ENCODE assay signal across 28 cellular contexts in genomic region chr12:112514926-112515642, GRCh38.
DNase-seq lines count a peak whose midpoint lies in the region; ATAC-seq lines count a peak whose summit lies in the region.
"Had no signal": no experiment of that assay in that cellular context is flagged by ENCODE, and none has a peak within 500 bp of the region (broad histone marks: within the 10 kb centered on the region; RNA-seq: fewer than 3 reads in every experiment).

No MANE protein-coding gene starts in this region.

- DNase-seq in activated CD4-positive, alpha-beta T cell treated with anti-CD3 and anti-CD28 coated beads for 36 hours, result peak; percentile 13
- DNase-seq in activated CD4-positive, alpha-beta T cell treated with anti-CD3 and anti-CD28 coated beads for 48 hours, result no peak
- DNase-seq in GM23248 (peak; percentile 67), dedifferentiated amniotic fluid mesenchymal stem cell (ENCODE audit: extremely low spot score) (peak; percentile 83), NCI-H446 (lab: John Stamatoyannopoulos, UW) (no peak), 8988T (no peak)
- DNase-seq: activated B cell treated with CpG ODN at 0.5 μM for 24 hours; activated T-cell treated with anti-CD3 and anti-CD28 coated beads, Interleukin-2, amount 50 U/mL, for 4 hours; body of pancreas; EL; endodermal cell; esophagus squamous epithelium; head of caudate nucleus; left cardiac atrium; NCI-H146; NCI-H526; stimulated activated CD4-positive, alpha-beta T cell treated with anti-CD3 and anti-CD28 coated beads, Interleukin-2, amount 100 ng/mL, for 24 hours; stimulated activated naive CD4-positive, alpha-beta T cell treated with Interleukin-2 at 50 U/mL for 16 hours; T1000 had no signal

- H2AFZ ChIP-seq in GM23248, result no peak overlapping the region

- intact Hi-C loops in activated CD4-positive, alpha-beta T cell treated with anti-CD3 and anti-CD28 coated beads for 36 hours (cut with DNase I, micrococcal nuclease), result no loop called here

- H3K9me2 ChIP-seq in GM23248 (ENCODE audit: insufficient read depth), result no peaks in the 10 kb centered on the region

- in situ Hi-C loops in GM23248 (cut with MboI), result no loop called here

- H3K36me3 ChIP-seq in GM23248 (ENCODE audit: low read depth), result no peaks in the 10 kb centered on the region; the same call in 1 of the 2 replicates

- no peak overlapping the region for H3K27ac Mint-ChIP-seq in activated CD4-positive, alpha-beta T cell treated with anti-CD3 and anti-CD28 coated beads for 36 hours
- peak overlapping the region; percentile 55 for H3K27ac Mint-ChIP-seq in stimulated activated memory B cell treated with anti-CD40 and anti-IgM and Interleukin-4, amounts not matched to agents 10 μg/mL and 1 μg/mL and 100 μg/mL, for 72 hours
- H3K27ac Mint-ChIP-seq: activated B cell treated with CpG ODN at 0.5 μM for 24 hours; activated naive CD4-positive, alpha-beta T cell treated with anti-CD3 and anti-CD28 coated beads, Interleukin-2, amount 50 U/mL, for 72 hours; endodermal cell; memory B cell; type B pancreatic cell had no signal

- H3K4me1 ChIP-seq in GM23248 (ENCODE audit: insufficient read depth), result no peaks in the 10 kb centered on the region
- H3K4me1 ChIP-seq: body of pancreas, esophagus squamous epithelium had no signal

- no peaks in the 10 kb centered on the region for H3F3A ChIP-seq in GM23248 (ENCODE audit: insufficient read depth)

- no peaks in the 10 kb centered on the region for H3K27me3 Mint-ChIP-seq in activated CD4-positive, alpha-beta T cell treated with anti-CD3 and anti-CD28 coated beads for 36 hours
- no peaks in the 10 kb centered on the region for H3K27me3 Mint-ChIP-seq in stimulated activated memory B cell treated with anti-CD40 and anti-IgM and Interleukin-4, amounts not matched to agents 10 μg/mL and 1 μg/mL and 100 μg/mL, for 72 hours
- H3K27me3 Mint-ChIP-seq: activated B cell treated with CpG ODN at 0.5 μM for 24 hours, type B pancreatic cell had no signal

- H3K4me3 ChIP-seq in GM23248, result no peak overlapping the region
- H3K4me3 ChIP-seq: body of pancreas, esophagus squamous epithelium, skin epidermis had no signal

- H3K27me3 ChIP-seq in GM23248 (replicated peaks; ENCODE audit: insufficient read depth), result no peaks in the 10 kb centered on the region
- H3K27me3 ChIP-seq: body of pancreas, esophagus squamous epithelium, neutrophil had no signal

- H3K27ac ChIP-seq in GM23248, result no peak overlapping the region
- H3K27ac ChIP-seq: body of pancreas, C4-2B, esophagus squamous epithelium, neutrophil, RWPE1, skin epidermis had no signal

- no peaks in the 10 kb centered on the region for H3K9me3 Mint-ChIP-seq in activated CD4-positive, alpha-beta T cell treated with anti-CD3 and anti-CD28 coated beads for 36 hours (ENCODE audit: low read depth)
- H3K9me3 Mint-ChIP-seq in stimulated activated memory B cell treated with anti-CD40 and anti-IgM and Interleukin-4, amounts not matched to agents 10 μg/mL and 1 μg/mL and 100 μg/mL, for 72 hours, result no peaks in the 10 kb centered on the region
- H3K9me3 Mint-ChIP-seq: activated B cell treated with CpG ODN at 0.5 μM for 24 hours; activated naive CD4-positive, alpha-beta T cell treated with anti-CD3 and anti-CD28 coated beads, Interleukin-2, amount 50 U/mL, for 72 hours; activated T-cell treated with anti-CD3 and anti-CD28 coated beads, Interleukin-2, amount 50 U/mL, for 4 hours; type B pancreatic cell had no signal

- ATAC-seq in activated CD4-positive, alpha-beta T cell treated with anti-CD3 and anti-CD28 coated beads for 36 hours, result peak; percentile 23
- peak; percentile 77 for ATAC-seq in stimulated activated memory B cell treated with anti-CD40 and anti-IgM and Interleukin-4, amounts not matched to agents 10 μg/mL and 1 μg/mL and 100 μg/mL, for 72 hours
- no peak for ATAC-seq in HG03439 (IDR thresholded peaks at IDR 0.05; ENCODE audit: unreplicated experiment)
- ATAC-seq: body of pancreas, left cardiac atrium had no signal

- H3K9ac ChIP-seq in GM23248, result no peak overlapping the region; the same call in 1 of the 2 replicates

- no peaks in the 10 kb centered on the region for H4K20me1 ChIP-seq in GM23248 (ENCODE audit: insufficient read depth)

- H3K79me2 ChIP-seq in GM23248 (ENCODE audit: insufficient read depth), result no peaks in the 10 kb centered on the region

- CTCF ChIA-PET in activated CD4-positive, alpha-beta T cell treated with anti-CD3 and anti-CD28 coated beads for 36 hours (lab: Charles Lee), result no interaction called here

- no peak overlapping the region for H3K4me2 ChIP-seq in GM23248 (ENCODE audit: unreplicated experiment)

- 31% methylated on average over 9 of the region's 9 CpGs for WGBS in GM23248 (ENCODE audit: low coverage in 1 of 2, low lambda C conversion rate in 2 of 2, missing lambda C conversion rate in 2 of 2), 2 experiments

- POLR2A ChIA-PET in activated CD4-positive, alpha-beta T cell treated with anti-CD3 and anti-CD28 coated beads for 36 hours (lab: Charles Lee), result interaction anchor here (0.6 kb wide), 1 partner anchor 83 kb away, joined by 3 read pairs; no protein-coding TSS in a partner anchor

- H3K4me3 Mint-ChIP-seq in activated CD4-positive, alpha-beta T cell treated with anti-CD3 and anti-CD28 coated beads for 36 hours, result no peak overlapping the region
- H3K4me3 Mint-ChIP-seq in stimulated activated memory B cell treated with anti-CD40 and anti-IgM and Interleukin-4, amounts not matched to agents 10 μg/mL and 1 μg/mL and 100 μg/mL, for 72 hours, result no peak overlapping the region
- H3K4me3 Mint-ChIP-seq: activated B cell treated with CpG ODN at 0.5 μM for 24 hours; activated T-cell treated with anti-CD3 and anti-CD28 coated beads, Interleukin-2, amount 50 U/mL, for 4 hours; endodermal cell; memory B cell; type B pancreatic cell had no signal

- H3K4me1 Mint-ChIP-seq in activated CD4-positive, alpha-beta T cell treated with anti-CD3 and anti-CD28 coated beads for 36 hours, result peaks cover 2% of the 10 kb centered on the region
- peaks cover 5% of the 10 kb centered on the region for H3K4me1 Mint-ChIP-seq in stimulated activated memory B cell treated with anti-CD40 and anti-IgM and Interleukin-4, amounts not matched to agents 10 μg/mL and 1 μg/mL and 100 μg/mL, for 72 hours
- H3K4me1 Mint-ChIP-seq: activated B cell treated with CpG ODN at 0.5 μM for 24 hours, memory B cell had no signal

- no peaks in the 10 kb centered on the region for H3K9me3 ChIP-seq in GM23248 (ENCODE audit: low read depth)
- H3K9me3 ChIP-seq: body of pancreas, esophagus squamous epithelium, neutrophil had no signal

- H3K36me3 Mint-ChIP-seq in activated CD4-positive, alpha-beta T cell treated with anti-CD3 and anti-CD28 coated beads for 36 hours (ENCODE audit: low read depth), result peaks cover 4% of the 10 kb centered on the region
- peaks cover 15% of the 10 kb centered on the region for H3K36me3 Mint-ChIP-seq in stimulated activated memory B cell treated with anti-CD40 and anti-IgM and Interleukin-4, amounts not matched to agents 10 μg/mL and 1 μg/mL and 100 μg/mL, for 72 hours
- H3K36me3 Mint-ChIP-seq: type B pancreatic cell had no signal

Comparison
In these comparisons a context has a peak if more than half of its experiments do, and no peak if none do; other contexts are left out.
1. DNase-seq: peak in activated CD4-positive, alpha-beta T cell treated with anti-CD3 and anti-CD28 coated beads for 36 hours (single experiment), GM23248 (single experiment) and dedifferentiated amniotic fluid mesenchymal stem cell (single experiment); none in activated CD4-positive, alpha-beta T cell treated with anti-CD3 and anti-CD28 coated beads for 48 hours (single experiment), NCI-H446 (0 of 2) and 8988T (single experiment).